In genomic region chr2:49251766-49252165, GRCh38 we compare ENCODE assay signal across 18 cellular contexts.
DNase-seq lines count a peak whose midpoint lies in the region; ATAC-seq and TF ChIP-seq lines count a peak whose summit lies in the region.
"Had no signal": no experiment of that assay in that cellular context is flagged by ENCODE, and none has a peak within 500 bp of the region (broad histone marks: within the 10 kb centered on the region; RNA-seq: fewer than 3 reads in every experiment).

No MANE protein-coding gene starts in this region.

- no peak overlapping the region for H3K27ac ChIP-seq in breast epithelium
- H3K27ac ChIP-seq: psoas muscle had no signal

- TF ChIP-seq POLR2A in breast epithelium (IDR thresholded peaks at IDR 0.05): no peak

- no peaks in the 10 kb centered on the region for H3K27me3 ChIP-seq in breast epithelium

- no peaks in the 10 kb centered on the region for H3K9me3 Mint-ChIP-seq in MCF 10A (ENCODE audit: unreplicated experiment)
- H3K9me3 Mint-ChIP-seq in stimulated activated naive B cell treated with anti-CD40 and anti-IgM and Interleukin-4, amounts not matched to agents 10 μg/mL and 1 μg/mL and 100 μg/mL, for 72 hours: no peaks in the 10 kb centered on the region

- peaks cover 6% of the 10 kb centered on the region for H3K36me3 Mint-ChIP-seq in MCF 10A (ENCODE audit: insufficient read depth, unreplicated experiment)
- no peaks in the 10 kb centered on the region for H3K36me3 Mint-ChIP-seq in stimulated activated naive B cell treated with anti-CD40 and anti-IgM and Interleukin-4, amounts not matched to agents 10 μg/mL and 1 μg/mL and 100 μg/mL, for 72 hours

- CTCF ChIA-PET in MCF 10A (lab: Yijun Ruan, JAX): no interaction called here

- intact Hi-C loops in MCF 10A (cut with micrococcal nuclease): loop anchor here (10.0 kb wide), 3 partner anchors 433 to 1153 kb away; no protein-coding TSS in a partner anchor
- intact Hi-C loops in breast epithelium (cut with DNase I; ENCODE audit: low total_unique reads): no loop called here

- BruUV-seq in MCF 10A (replicated peaks; lab: Mats Ljungman, UMichigan): no TSS peak

- TF ChIP-seq CTCF in MCF 10A (IDR thresholded peaks at IDR 0.05; ENCODE audit: unreplicated experiment) (no peak), breast epithelium (IDR thresholded peaks at IDR 0.05) (no peak), fibroblast of villous mesenchyme (IDR thresholded peaks at IDR 0.05; ENCODE audit: insufficient read depth, low read depth, low read length) (no peak)

- no peaks in the 10 kb centered on the region for H3K27me3 Mint-ChIP-seq in MCF 10A (ENCODE audit: insufficient read depth, unreplicated experiment)
- H3K27me3 Mint-ChIP-seq in stimulated activated naive B cell treated with anti-CD40 and anti-IgM and Interleukin-4, amounts not matched to agents 10 μg/mL and 1 μg/mL and 100 μg/mL, for 72 hours: no peaks in the 10 kb centered on the region
- H3K27me3 Mint-ChIP-seq: stimulated activated naive CD8-positive, alpha-beta T cell treated with anti-CD3 and anti-CD28 coated beads, Interleukin-15, amount 100 ng/mL, for 72 hours had no signal

- no peak overlapping the region for H3K4me3 Mint-ChIP-seq in MCF 10A (ENCODE audit: unreplicated experiment)
- H3K4me3 Mint-ChIP-seq in stimulated activated naive B cell treated with anti-CD40 and anti-IgM and Interleukin-4, amounts not matched to agents 10 μg/mL and 1 μg/mL and 100 μg/mL, for 72 hours: no peak overlapping the region
- H3K4me3 Mint-ChIP-seq: H9; nephron; stimulated activated naive CD8-positive, alpha-beta T cell treated with anti-CD3 and anti-CD28 coated beads, Interleukin-15, amount 100 ng/mL, for 72 hours had no signal

- POLR2A ChIA-PET in MCF 10A (lab: Yijun Ruan, JAX): no interaction called here

- H3K4me1 ChIP-seq in breast epithelium: no peaks in the 10 kb centered on the region
- H3K4me1 ChIP-seq: psoas muscle had no signal

- DNase-seq in MCF 10A (ENCODE audit: unreplicated experiment): peak; percentile 40
- DNase-seq in breast epithelium (ENCODE audit: low spot score in 2 of 2): no peak
- peak; percentile 96 for DNase-seq in amniotic epithelial cell (ENCODE audit: low read depth)
- peak; percentile 61 for DNase-seq in fibroblast of villous mesenchyme (ENCODE audit: low read depth)
- peak; percentile 70 for DNase-seq in stromal cell of bone marrow (ENCODE audit: low read depth)
- no peak for DNase-seq in stimulated activated naive B cell treated with anti-CD40 and anti-IgM and Interleukin-4, amounts not matched to agents 10 μg/mL and 1 μg/mL and 100 μg/mL, for 72 hours
- no peak for DNase-seq in stimulated activated naive CD8-positive, alpha-beta T cell treated with anti-CD3 and anti-CD28 coated beads, Interleukin-15, Interleukin-2, amounts not matched to agents 100 U/mL and 50 U/mL, for 24 hours
- DNase-seq in NOMO-1 treated with DMSO at 0.1 percent for 48 hours (lab: John Stamatoyannopoulos, UW; ENCODE audit: unreplicated experiment): no peak
- DNase-seq: activated CD4-positive, alpha-beta T cell treated with anti-CD3 and anti-CD28 coated beads, Interleukin-2, amount 50 U/mL, for 48 hours; activated T-cell treated with anti-CD3 and anti-CD28 coated beads, Interleukin-2, amount 50 U/mL, for 48 hours; H9; NCI-H2029 treated with DMSO at 0.1 percent for 48 hours; NCI-H526 treated with DMSO at 0.1 percent for 48 hours; PC-3; psoas muscle; stimulated activated CD4-positive, alpha-beta T cell treated with anti-CD3 and anti-CD28 coated beads, Interleukin-15, amount 100 ng/mL, for 24 hours; stimulated activated naive CD8-positive, alpha-beta T cell treated with anti-CD3 and anti-CD28 coated beads, Interleukin-15, amount 100 ng/mL, for 72 hours had no signal

- H3K9me3 ChIP-seq in breast epithelium: no peaks in the 10 kb centered on the region
- H3K9me3 ChIP-seq: psoas muscle had no signal

- ATAC-seq in stimulated activated naive B cell treated with anti-CD40 and anti-IgM and Interleukin-4, amounts not matched to agents 10 μg/mL and 1 μg/mL and 100 μg/mL, for 72 hours (replicated peaks): no peak
- ATAC-seq in stimulated activated naive CD8-positive, alpha-beta T cell treated with anti-CD3 and anti-CD28 coated beads, Interleukin-15, Interleukin-2, amounts not matched to agents 100 U/mL and 50 U/mL, for 24 hours: no peak
- ATAC-seq: PC-3; psoas muscle; stimulated activated naive CD8-positive, alpha-beta T cell treated with anti-CD3 and anti-CD28 coated beads, Interleukin-15, amount 100 ng/mL, for 72 hours had no signal

- H3K4me3 ChIP-seq in breast epithelium (no peak overlapping the region), fibroblast of villous mesenchyme (ENCODE audit: low read depth, low read length) (no peak overlapping the region)
- H3K4me3 ChIP-seq: psoas muscle had no signal

- H3K27ac Mint-ChIP-seq in MCF 10A (ENCODE audit: low read depth, unreplicated experiment): no peak overlapping the region
- H3K27ac Mint-ChIP-seq in stimulated activated naive B cell treated with anti-CD40 and anti-IgM and Interleukin-4, amounts not matched to agents 10 μg/mL and 1 μg/mL and 100 μg/mL, for 72 hours: no peak overlapping the region
- H3K27ac Mint-ChIP-seq: H9; nephron; stimulated activated naive CD8-positive, alpha-beta T cell treated with anti-CD3 and anti-CD28 coated beads, Interleukin-15, amount 100 ng/mL, for 72 hours had no signal

- no peaks in the 10 kb centered on the region for H3K36me3 ChIP-seq in breast epithelium

- H3K4me1 Mint-ChIP-seq in MCF 10A (ENCODE audit: insufficient read depth, unreplicated experiment): peaks cover 11% of the 10 kb centered on the region
- H3K4me1 Mint-ChIP-seq in stimulated activated naive B cell treated with anti-CD40 and anti-IgM and Interleukin-4, amounts not matched to agents 10 μg/mL and 1 μg/mL and 100 μg/mL, for 72 hours: no peaks in the 10 kb centered on the region
- H3K4me1 Mint-ChIP-seq: H9; nephron; stimulated activated naive CD8-positive, alpha-beta T cell treated with anti-CD3 and anti-CD28 coated beads, Interleukin-15, amount 100 ng/mL, for 72 hours had no signal

Comparison
In these comparisons a context has a peak if more than half of its experiments do, and no peak if none do; other contexts are left out.
1. DNase-seq: peak in MCF 10A (single experiment), amniotic epithelial cell (single experiment), fibroblast of villous mesenchyme (single experiment) and stromal cell of bone marrow (single experiment); none in breast epithelium (0 of 2), stimulated activated naive B cell treated with anti-CD40 and anti-IgM and Interleukin-4, amounts not matched to agents 10 μg/mL and 1 μg/mL and 100 μg/mL, for 72 hours (single experiment), stimulated activated naive CD8-positive, alpha-beta T cell treated with anti-CD3 and anti-CD28 coated beads, Interleukin-15, Interleukin-2, amounts not matched to agents 100 U/mL and 50 U/mL, for 24 hours (single experiment) and NOMO-1 treated with DMSO at 0.1 percent for 48 hours (single experiment).